ENCODE assay signal across 9 cellular contexts in the genomic region with DNA sequence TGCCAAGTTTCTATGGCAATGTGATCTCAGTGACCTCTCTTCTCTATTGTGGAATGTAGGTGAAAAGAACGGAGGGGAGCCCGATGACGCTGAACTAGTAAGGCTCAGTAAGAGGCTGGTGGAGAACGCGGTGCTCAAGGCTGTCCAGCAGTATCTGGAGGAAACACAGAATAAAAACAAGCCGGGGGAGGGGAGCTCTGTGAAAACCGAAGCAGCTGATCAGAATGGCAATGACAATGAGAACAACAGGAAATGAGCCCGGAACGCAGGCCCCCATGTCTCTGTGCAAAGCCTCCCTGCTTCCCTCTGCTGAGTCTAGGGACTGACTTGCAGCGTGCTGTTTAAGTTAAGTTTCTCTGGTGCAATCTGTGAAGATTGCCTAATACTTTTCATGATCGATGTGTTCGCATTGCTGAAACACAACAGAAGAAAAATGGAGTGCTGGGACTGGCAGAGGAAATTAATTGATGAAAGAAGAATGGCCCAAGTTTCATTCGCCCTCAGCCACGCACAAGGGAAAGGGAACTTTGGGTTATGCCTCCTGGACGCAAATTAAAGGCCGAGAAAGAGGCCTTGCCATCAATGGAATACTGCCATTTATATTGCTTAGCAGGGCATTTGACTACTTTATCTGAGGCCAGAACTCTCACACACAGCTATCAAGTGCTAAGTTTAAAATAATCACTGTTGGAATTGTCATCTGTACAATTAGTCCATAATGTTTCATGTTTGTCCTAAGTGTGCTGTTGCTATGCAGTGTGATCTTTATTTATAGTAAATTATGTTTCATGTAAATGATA.
DNase-seq lines count a peak whose midpoint lies in the region; ATAC-seq, FAIRE-seq and TF ChIP-seq lines count a peak whose summit lies in the region.
"Had no signal": no experiment of that assay in that cellular context is flagged by ENCODE, and none has a peak within 500 bp of the region (broad histone marks: within the 10 kb centered on the region; RNA-seq: fewer than 3 reads in every experiment).

No MANE protein-coding gene starts in this region.

- H3K36me3 Mint-ChIP-seq in natural killer cell: peaks cover 7% of the 10 kb centered on the region

- peaks cover 18 to 25% of the 10 kb centered on the region in 2 donors for H3K4me1 Mint-ChIP-seq in natural killer cell

- intact Hi-C loops in natural killer cell (cut with micrococcal nuclease): loop anchor here (10.0 kb wide), 1 partner anchor 87 kb away; no protein-coding TSS in a partner anchor

- H3K27ac ChIP-seq in cingulate gyrus (ENCODE audit: low read depth, low read length) (peak overlapping the region; percentile 79), substantia nigra (ENCODE audit: low read depth, low read length, poor library complexity, severe bottlenecking) (peak overlapping the region; percentile 66)

- no peak for TF ChIP-seq CTCF in natural killer cell (IDR thresholded peaks at IDR 0.05)

- no peaks in the 10 kb centered on the region for H3K9me3 Mint-ChIP-seq in natural killer cell

- no peak for FAIRE-seq in frontal cortex (lab: Jason Lieb, UNC)
- FAIRE-seq: islet of Langerhans had no signal

- DNase-seq in activated CD4-positive, alpha-beta T cell treated with anti-CD3 and anti-CD28 coated beads for 1 hour: peak; percentile 46
- DNase-seq in natural killer cell (peak; percentile 40), substantia nigra (lab: John Stamatoyannopoulos, UW) (peak in 46 of 49 donors; percentile 11 to 75 (median 46)), frontal cortex (ENCODE audit: low spot score in 2 of 2) (no peak)

- H3K27ac Mint-ChIP-seq in natural killer cell: peak overlapping the region; percentile 89 to 96

- ATAC-seq in HG02610 (IDR thresholded peaks at IDR 0.05; ENCODE audit: unreplicated experiment) (peak; percentile 53), natural killer cell (peak; percentile 94 to 97 (median 95)), HG03571 (IDR thresholded peaks at IDR 0.05; ENCODE audit: unreplicated experiment) (no peak), HG03045 (IDR thresholded peaks at IDR 0.05; ENCODE audit: unreplicated experiment) (no peak)

- no peaks in the 10 kb centered on the region for H3K27me3 Mint-ChIP-seq in natural killer cell (ENCODE audit: low read depth in 2 of 2)

- peak overlapping the region; percentile 86 for H3K4me3 Mint-ChIP-seq in natural killer cell

Comparison
In these comparisons a context has a peak if more than half of its experiments do, and no peak if none do; other contexts are left out.
1. ATAC-seq: peak in HG02610 (single experiment) and natural killer cell (3 of 3); none in HG03571 (single experiment) and HG03045 (single experiment).
2. DNase-seq: peak in activated CD4-positive, alpha-beta T cell treated with anti-CD3 and anti-CD28 coated beads for 1 hour (single experiment), natural killer cell (single experiment) and substantia nigra (46 of 49); none in frontal cortex (0 of 2).